In the genomic region with DNA sequence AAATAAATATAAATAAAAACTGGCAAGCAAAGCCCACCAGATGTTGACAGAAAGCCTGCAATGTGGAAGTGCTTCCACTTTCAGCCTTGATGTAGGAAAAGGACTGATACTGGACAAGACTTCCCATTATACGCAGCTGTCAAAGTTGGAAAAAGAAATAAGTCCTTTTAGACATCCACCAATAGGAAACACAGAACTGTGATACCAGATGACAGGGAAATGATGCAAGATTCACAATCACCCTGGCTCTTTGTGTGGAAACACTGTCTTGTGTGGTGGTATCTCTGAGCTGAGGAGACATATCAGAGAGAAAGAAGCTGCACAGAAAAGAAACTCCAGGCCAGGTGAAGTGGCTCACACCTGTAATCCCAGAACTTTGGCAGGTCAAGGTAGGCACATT, we compare ENCODE assay signal across 21 cellular contexts.
"Had no signal": no experiment of that assay in that cellular context is flagged by ENCODE, and none has a peak within 500 bp of the region (broad histone marks: within the 10 kb centered on the region; RNA-seq: fewer than 3 reads in every experiment).

No MANE protein-coding gene starts in this region.

- ATAC-seq: left ventricle myocardium superior; naive thymus-derived CD8-positive, alpha-beta T cell; pancreas; right cardiac atrium; stimulated activated memory B cell treated with anti-CD40 and anti-IgM and Interleukin-4, amounts not matched to agents 10 μg/mL and 1 μg/mL and 100 μg/mL, for 72 hours; stimulated activated naive CD8-positive, alpha-beta T cell treated with anti-CD3 and anti-CD28 coated beads, Interleukin-15, amount 100 ng/mL, for 72 hours had no signal

- DNase-seq: islet precursor cell; left ventricle myocardium superior; lower lobe of right lung; mammary epithelial cell; mesenchymal stem cell; naive thymus-derived CD8-positive, alpha-beta T cell; nucleus accumbens; pancreas; retina; right cardiac atrium; sigmoid colon; small intestine; spleen; stimulated activated CD4-positive, alpha-beta T cell treated with anti-CD3 and anti-CD28 coated beads, Interleukin-2, amount 100 ng/mL, for 48 hours; stimulated activated CD4-positive, alpha-beta T cell treated with anti-CD3 and anti-CD28 coated beads, Interleukin-4, amount 100 ng/mL, for 4 hours; stimulated activated CD8-positive, alpha-beta memory T cell treated with anti-CD3 and anti-CD28 coated beads, Interleukin-4, amount 100 ng/mL, for 48 hours; stimulated activated naive CD4-positive, alpha-beta T cell treated with Interleukin-2 at 50 U/mL for 16 hours; stimulated activated naive CD8-positive, alpha-beta T cell treated with anti-CD3 and anti-CD28 coated beads, Interleukin-15, amount 100 ng/mL, for 72 hours; substantia nigra; uterus had no signal
